Comparison of ENCODE assay signal across 1 cellular context in genomic region chr3:195003006-195003892, GRCh38.
TF ChIP-seq lines count a peak whose summit lies in the region.

No MANE protein-coding gene starts in this region.

TF ChIP-seq in HEK293T, 16 proteins besides CTCF, POLR2A, EP300 and RAD21 (continued from another document):
- TF ChIP-seq LEF1 (IDR thresholded peaks at IDR 0.05; ENCODE audit: borderline replicate concordance) (no peak), TARDBP (IDR thresholded peaks at IDR 0.05) (no peak), SUZ12 (IDR thresholded peaks at IDR 0.05) (no peak), CTBP1 (IDR thresholded peaks at IDR 0.05; ENCODE audit: borderline replicate concordance) (no peak), L3MBTL2 (conservative IDR thresholded peaks at IDR 0.05) (no peak; the same call in 1 of the 2 replicates), HDGF (IDR thresholded peaks at IDR 0.05; ENCODE audit: borderline replicate concordance) (no peak), FOXA1 (IDR thresholded peaks at IDR 0.05) (no peak)
